ENCODE assay signal across 2 cellular contexts in the genomic region with DNA sequence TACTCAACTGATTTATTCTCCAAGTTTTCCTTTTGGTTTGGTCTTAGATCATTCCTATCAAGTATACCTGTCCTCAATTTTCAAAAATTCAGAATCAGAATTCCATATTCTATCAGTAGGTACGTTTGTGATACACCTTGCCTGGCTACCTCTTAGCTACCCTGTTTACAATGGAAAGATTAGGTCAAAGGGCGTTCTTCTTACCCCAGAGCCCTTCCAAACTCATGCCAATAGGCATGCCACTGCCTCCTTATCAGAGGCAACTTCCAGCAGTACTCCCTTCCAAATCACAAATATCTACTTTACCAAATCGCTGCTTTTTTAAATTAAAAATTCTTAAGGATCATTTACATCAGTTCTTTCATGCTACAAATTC.
TF ChIP-seq lines count a peak whose summit lies in the region.

No MANE protein-coding gene starts in this region.

TF ChIP-seq in SK-N-SH, 30 proteins besides CTCF, POLR2A, EP300 and RAD21:
- TF ChIP-seq, protein P1, sequence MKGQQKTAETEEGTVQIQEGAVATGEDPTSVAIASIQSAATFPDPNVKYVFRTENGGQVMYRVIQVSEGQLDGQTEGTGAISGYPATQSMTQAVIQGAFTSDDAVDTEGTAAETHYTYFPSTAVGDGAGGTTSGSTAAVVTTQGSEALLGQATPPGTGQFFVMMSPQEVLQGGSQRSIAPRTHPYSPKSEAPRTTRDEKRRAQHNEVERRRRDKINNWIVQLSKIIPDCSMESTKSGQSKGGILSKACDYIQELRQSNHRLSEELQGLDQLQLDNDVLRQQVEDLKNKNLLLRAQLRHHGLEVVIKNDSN (IDR thresholded peaks at IDR 0.05; ENCODE audit: borderline replicate concordance, low read depth) = no peak
- TF ChIP-seq TCF12 (IDR thresholded peaks at IDR 0.05) (no peak), GABPA (IDR thresholded peaks at IDR 0.05; ENCODE audit: low read depth) (no peak)
- TF ChIP-seq, protein P2, sequence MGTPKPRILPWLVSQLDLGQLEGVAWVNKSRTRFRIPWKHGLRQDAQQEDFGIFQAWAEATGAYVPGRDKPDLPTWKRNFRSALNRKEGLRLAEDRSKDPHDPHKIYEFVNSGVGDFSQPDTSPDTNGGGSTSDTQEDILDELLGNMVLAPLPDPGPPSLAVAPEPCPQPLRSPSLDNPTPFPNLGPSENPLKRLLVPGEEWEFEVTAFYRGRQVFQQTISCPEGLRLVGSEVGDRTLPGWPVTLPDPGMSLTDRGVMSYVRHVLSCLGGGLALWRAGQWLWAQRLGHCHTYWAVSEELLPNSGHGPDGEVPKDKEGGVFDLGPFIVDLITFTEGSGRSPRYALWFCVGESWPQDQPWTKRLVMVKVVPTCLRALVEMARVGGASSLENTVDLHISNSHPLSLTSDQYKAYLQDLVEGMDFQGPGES (IDR thresholded peaks at IDR 0.05; ENCODE audit: low read depth, low read length) = no peak

TF ChIP-seq in SK-N-SH treated with all-trans-retinoic acid at 6 μM for 48 hours, 23 proteins besides CTCF, POLR2A, EP300 and RAD21:
- TF ChIP-seq CSRNP3 (CRISPR knock-in tag; IDR thresholded peaks at IDR 0.05) (no peak), ZNF565 (CRISPR knock-in tag; conservative IDR thresholded peaks at IDR 0.05; ENCODE audit: low read depth) (no peak), ISL1 (CRISPR knock-in tag; IDR thresholded peaks at IDR 0.05) (no peak), RARB (CRISPR knock-in tag; IDR thresholded peaks at IDR 0.05) (no peak), ZNF70 (CRISPR knock-in tag; IDR thresholded peaks at IDR 0.05) (no peak), SNAI2 (CRISPR knock-in tag; IDR thresholded peaks at IDR 0.05) (no peak)
- TF ChIP-seq, protein P3, sequence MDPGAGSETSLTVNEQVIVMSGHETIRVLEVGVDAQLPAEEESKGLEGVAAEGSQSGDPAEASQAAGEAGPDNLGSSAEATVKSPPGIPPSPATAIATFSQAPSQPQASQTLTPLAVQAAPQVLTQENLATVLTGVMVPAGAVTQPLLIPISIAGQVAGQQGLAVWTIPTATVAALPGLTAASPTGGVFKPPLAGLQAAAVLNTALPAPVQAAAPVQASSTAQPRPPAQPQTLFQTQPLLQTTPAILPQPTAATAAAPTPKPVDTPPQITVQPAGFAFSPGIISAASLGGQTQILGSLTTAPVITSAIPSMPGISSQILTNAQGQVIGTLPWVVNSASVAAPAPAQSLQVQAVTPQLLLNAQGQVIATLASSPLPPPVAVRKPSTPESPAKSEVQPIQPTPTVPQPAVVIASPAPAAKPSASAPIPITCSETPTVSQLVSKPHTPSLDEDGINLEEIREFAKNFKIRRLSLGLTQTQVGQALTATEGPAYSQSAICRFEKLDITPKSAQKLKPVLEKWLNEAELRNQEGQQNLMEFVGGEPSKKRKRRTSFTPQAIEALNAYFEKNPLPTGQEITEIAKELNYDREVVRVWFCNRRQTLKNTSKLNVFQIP (CRISPR knock-in tag; IDR thresholded peaks at IDR 0.05; ENCODE audit: borderline replicate concordance, low read depth) = no peak
TF ChIP-seq in SK-N-SH treated with all-trans-retinoic acid at 6 μM for 48 hours: peak in this region for 0.
